ENCODE assay signal across 16 cellular contexts in the genomic region with DNA sequence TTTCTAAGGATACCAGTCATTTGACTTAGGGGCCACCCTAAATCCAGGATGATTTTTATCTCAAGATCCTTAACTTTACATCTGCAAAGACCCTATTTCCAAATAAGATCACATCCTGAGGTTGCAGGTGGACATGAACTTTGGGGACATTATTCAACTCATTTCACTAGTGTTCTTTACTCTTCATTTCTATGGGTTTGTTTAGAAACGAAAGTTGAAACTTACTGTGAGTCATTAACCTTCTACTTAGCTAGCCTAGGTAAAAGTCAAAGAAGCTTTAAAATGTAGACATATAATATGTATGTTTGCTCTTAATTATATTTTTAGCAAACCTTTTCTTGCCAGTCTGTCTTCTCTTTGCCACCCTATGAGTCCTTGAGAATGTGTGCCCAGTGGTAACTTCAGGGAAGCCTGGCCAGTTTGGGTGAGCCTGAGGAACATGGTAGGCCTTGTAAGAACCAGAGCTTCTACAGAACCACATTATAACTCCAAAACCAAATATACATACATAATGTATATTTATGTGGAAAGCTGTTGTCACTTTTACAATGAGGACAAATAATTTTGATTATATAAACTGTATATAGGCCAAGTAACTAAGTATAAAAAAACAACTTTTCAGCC. TPM values are rescaled to one million over a fixed set of nuclear protein-coding genes. Genes with fewer than 3 reads are reported as not detected.
DNase-seq lines count a peak whose midpoint lies in the region; ATAC-seq, FAIRE-seq and TF ChIP-seq lines count a peak whose summit lies in the region.
"Had no signal": no experiment of that assay in that cellular context is flagged by ENCODE, and none has a peak within 500 bp of the region (broad histone marks: within the 10 kb centered on the region; RNA-seq: fewer than 3 reads in every experiment).

No MANE protein-coding gene starts in this region.

- peak overlapping the region; percentile 71 for H3K27ac Mint-ChIP-seq in CD4-positive, alpha-beta T cell
- H3K27ac Mint-ChIP-seq in activated naive CD8-positive, alpha-beta T cell treated with anti-CD3 and anti-CD28 coated beads, Interleukin-2, amount 10 ng/mL, durations not matched to agents 7 days and 5 days: peak overlapping the region; percentile 62

- peaks cover 48% of the 10 kb centered on the region for H3K36me3 Mint-ChIP-seq in CD4-positive, alpha-beta T cell (ENCODE audit: low read depth)
- H3K36me3 Mint-ChIP-seq in activated naive CD8-positive, alpha-beta T cell treated with anti-CD3 and anti-CD28 coated beads, Interleukin-2, amount 10 ng/mL, durations not matched to agents 7 days and 5 days: peaks cover 32% of the 10 kb centered on the region

- POLR2A ChIA-PET in CD4-positive, alpha-beta T cell (lab: Charles Lee): interaction anchor here (1.2 kb wide), 1 partner anchor 49 kb away, joined by 3 read pairs; no protein-coding TSS in a partner anchor
- POLR2A ChIA-PET in activated naive CD8-positive, alpha-beta T cell treated with anti-CD3 and anti-CD28 coated beads, Interleukin-2, amount 10 ng/mL, durations not matched to agents 7 days and 5 days (lab: Charles Lee): no interaction called here

- no peak overlapping the region for H3K27ac ChIP-seq in CD4-positive, alpha-beta T cell (ENCODE audit: low read depth, low read length)
- H3K27ac ChIP-seq in substantia nigra (ENCODE audit: low read depth, low read length, poor library complexity, severe bottlenecking): no peak overlapping the region
- H3K27ac ChIP-seq in caudate nucleus (ENCODE audit: low read depth, low read length): no peak overlapping the region
- H3K27ac ChIP-seq: hepatocyte had no signal

- no peaks in the 10 kb centered on the region for H3K9me3 Mint-ChIP-seq in CD4-positive, alpha-beta T cell
- H3K9me3 Mint-ChIP-seq in activated naive CD8-positive, alpha-beta T cell treated with anti-CD3 and anti-CD28 coated beads, Interleukin-2, amount 10 ng/mL, durations not matched to agents 7 days and 5 days: no peaks in the 10 kb centered on the region

- no peak for ATAC-seq in CD4-positive, alpha-beta T cell (ENCODE audit: poor library complexity)
- ATAC-seq in HG03460 (IDR thresholded peaks at IDR 0.05; ENCODE audit: unreplicated experiment) (peak; percentile 71), HG02571 (IDR thresholded peaks at IDR 0.05; ENCODE audit: unreplicated experiment) (no peak), HG03457 (IDR thresholded peaks at IDR 0.05; ENCODE audit: unreplicated experiment) (no peak)
- ATAC-seq in activated naive CD8-positive, alpha-beta T cell treated with anti-CD3 and anti-CD28 coated beads, Interleukin-2, amount 10 ng/mL, durations not matched to agents 7 days and 5 days (ENCODE audit: low read depth): no peak
- ATAC-seq: left lobe of liver had no signal

- H3K9me3 ChIP-seq in CD4-positive, alpha-beta T cell (ENCODE audit: control insufficient read depth, low read length): no peaks in the 10 kb centered on the region

- H3K27me3 Mint-ChIP-seq in CD4-positive, alpha-beta T cell: no peaks in the 10 kb centered on the region
- no peaks in the 10 kb centered on the region for H3K27me3 Mint-ChIP-seq in activated naive CD8-positive, alpha-beta T cell treated with anti-CD3 and anti-CD28 coated beads, Interleukin-2, amount 10 ng/mL, durations not matched to agents 7 days and 5 days
- H3K27me3 Mint-ChIP-seq: progenitor cell of endocrine pancreas had no signal

- peak; percentile 40 for FAIRE-seq in GM19239 (lab: Jason Lieb, UNC)
- FAIRE-seq: astrocyte, HTR-8/SVneo had no signal

- no peak overlapping the region for H3K4me3 Mint-ChIP-seq in CD4-positive, alpha-beta T cell
- peak overlapping the region; percentile 29 for H3K4me3 Mint-ChIP-seq in activated naive CD8-positive, alpha-beta T cell treated with anti-CD3 and anti-CD28 coated beads, Interleukin-2, amount 10 ng/mL, durations not matched to agents 7 days and 5 days

- no peak for TF ChIP-seq CTCF in CD4-positive, alpha-beta T cell (IDR thresholded peaks at IDR 0.05)

- CTCF ChIA-PET in CD4-positive, alpha-beta T cell (lab: Charles Lee): interaction anchor here (0.7 kb wide), 1 partner anchor 1192 kb away, joined by 3 read pairs; no protein-coding TSS in a partner anchor

- peaks cover 71% of the 10 kb centered on the region for H3K4me1 Mint-ChIP-seq in CD4-positive, alpha-beta T cell (ENCODE audit: low read depth)
- H3K4me1 Mint-ChIP-seq in activated naive CD8-positive, alpha-beta T cell treated with anti-CD3 and anti-CD28 coated beads, Interleukin-2, amount 10 ng/mL, durations not matched to agents 7 days and 5 days: peaks cover 45% of the 10 kb centered on the region

- H3K27me3 ChIP-seq in CD4-positive, alpha-beta T cell (ENCODE audit: control insufficient read depth, insufficient read depth, low read length): no peaks in the 10 kb centered on the region
- H3K27me3 ChIP-seq: hepatocyte had no signal

- no peak for DNase-seq in CD4-positive, alpha-beta T cell
- DNase-seq in GM19239 (ENCODE audit: insufficient read length, low spot score): no peak
- no peak for DNase-seq in activated naive CD8-positive, alpha-beta T cell treated with anti-CD3 and anti-CD28 coated beads, Interleukin-2, amount 10 ng/mL, durations not matched to agents 7 days and 5 days
- DNase-seq in substantia nigra (lab: John Stamatoyannopoulos, UW): no peak
- no peak for DNase-seq in caudate nucleus (lab: John Stamatoyannopoulos, UW)
- DNase-seq: dermis blood vessel endothelial cell, SIG-M5, trophoblast cell had no signal

- intact Hi-C loops in CD4-positive, alpha-beta T cell (cut with DNase I, micrococcal nuclease): no loop called here

RNA-seq across cellular contexts. Expression of a gene that starts 38.4 kb away (rescaled TPM):
- 100 to 1,000 TPM; 117 to 125 TPM for total RNA-seq in CD4-positive, alpha-beta T cell
- total RNA-seq in activated naive CD8-positive, alpha-beta T cell treated with anti-CD3 and anti-CD28 coated beads, Interleukin-2, amount 10 ng/mL, durations not matched to agents 7 days and 5 days: 100 to 1,000 TPM; 126 to 133 TPM
